13 cellular contexts compared by ENCODE assay signal in the genomic region with DNA sequence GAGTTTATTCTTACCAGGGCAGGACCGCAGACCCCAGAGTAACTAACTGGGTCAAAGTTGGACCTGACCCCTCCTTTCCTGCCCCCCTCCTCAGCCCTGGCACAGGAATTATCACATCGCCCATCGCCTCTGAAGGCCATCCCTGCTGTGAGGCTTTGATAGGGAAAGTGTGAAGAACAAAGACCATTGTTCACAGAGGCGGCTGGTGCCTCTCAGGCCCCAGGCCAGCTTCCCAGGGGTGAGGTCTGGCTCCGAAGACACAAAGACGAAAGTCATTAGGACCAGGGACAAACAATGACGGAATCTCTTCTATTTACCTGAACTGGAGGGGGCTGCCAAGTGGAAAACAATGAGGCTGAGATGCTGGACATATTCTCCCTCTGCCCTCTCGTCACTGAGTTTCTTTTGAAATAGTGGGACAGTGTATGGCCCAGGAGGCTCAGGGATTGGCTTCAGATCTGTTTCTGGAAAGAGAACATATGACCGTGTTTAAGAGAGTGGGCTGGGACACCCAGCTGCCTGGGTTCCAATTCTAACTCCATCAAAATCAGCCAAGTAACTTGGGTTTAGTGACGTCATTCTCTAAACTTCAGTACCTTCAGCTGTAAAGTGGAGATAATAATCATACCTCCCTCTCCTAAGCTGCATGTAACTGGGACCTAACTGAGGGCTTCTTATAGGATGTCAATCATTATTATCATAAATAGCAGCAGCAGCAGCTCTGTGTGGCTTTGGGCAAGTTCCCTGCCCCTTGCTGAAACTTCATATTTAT.
DNase-seq lines count a peak whose midpoint lies in the region; ATAC-seq, FAIRE-seq and TF ChIP-seq lines count a peak whose summit lies in the region.
"Had no signal": no experiment of that assay in that cellular context is flagged by ENCODE, and none has a peak within 500 bp of the region (broad histone marks: within the 10 kb centered on the region; RNA-seq: fewer than 3 reads in every experiment).

No MANE protein-coding gene starts in this region.

- no peaks in the 10 kb centered on the region for H3K36me3 ChIP-seq in K562 (ENCODE audit: control insufficient read depth, insufficient read depth, low read length)
- H3K36me3 ChIP-seq in iPS-15b (ENCODE audit: control insufficient read depth, insufficient read depth, low read length), result no peaks in the 10 kb centered on the region
- H3K36me3 ChIP-seq in esophagus squamous epithelium, result no peaks in the 10 kb centered on the region

- H3K9me3 ChIP-seq in K562 (replicated peaks; ENCODE audit: control insufficient read depth, insufficient read depth, low read depth, low read length) (no peaks in the 10 kb centered on the region), iPS-15b (ENCODE audit: control insufficient read depth, insufficient read depth, low read length) (no peaks in the 10 kb centered on the region), esophagus squamous epithelium (peaks cover 0 to 4% (median 0%) of the 10 kb centered on the region in 3 donors)

- H3K4me1 Mint-ChIP-seq in stimulated activated effector memory CD8-positive, alpha-beta T cell treated with anti-CD3 and anti-CD28 coated beads, Interleukin-12 subunit alpha, Interleukin-12 subunit beta, amount 100 ng/mL, for 72 hours, result no peaks in the 10 kb centered on the region

- BruUV-seq in K562 (replicated peaks; lab: Mats Ljungman, UMichigan), result no TSS peak

- in situ Hi-C loops in K562 (cut with MboI), result no loop called here

- H3K27ac Mint-ChIP-seq in stimulated activated effector memory CD8-positive, alpha-beta T cell treated with anti-CD3 and anti-CD28 coated beads, Interleukin-12 subunit alpha, Interleukin-12 subunit beta, amount 100 ng/mL, for 72 hours, result no peak overlapping the region
- H3K27ac Mint-ChIP-seq: activated T-helper 2 cell treated with anti-CD3 and anti-CD28 coated beads, Interferon-gamma antibody, Interleukin-2, Interleukin-4, amounts not matched to agents 10 μg/mL and 5 μg/mL and 100 μg/mL, durations not matched to agents 14 hours and 24 hours and 36 hours had no signal

- FAIRE-seq in K562 (lab: Jason Lieb, UNC), result no peak
- FAIRE-seq: HTR-8/SVneo had no signal

- CTCF ChIA-PET in K562 (lab: Yijun Ruan, JAX; ENCODE audit: low intra/inter-chr PET ratio), result no interaction called here

- no peaks in the 10 kb centered on the region for H3K9me1 ChIP-seq in K562 (ENCODE audit: control insufficient read depth, insufficient read depth, low read length)

- H3K79me2 ChIP-seq in K562 (ENCODE audit: control insufficient read depth, insufficient read depth, low read length), result no peaks in the 10 kb centered on the region

- TF ChIP-seq POLR2A in K562 (conservative IDR thresholded peaks at IDR 0.05), result no peak
- TF ChIP-seq POLR2A in esophagus squamous epithelium (IDR thresholded peaks at IDR 0.05), result no peak

- POLR2A ChIA-PET in K562 (lab: Yijun Ruan, JAX), result no interaction called here

- H2AFZ ChIP-seq in K562 (ENCODE audit: low read depth, low read length), result no peak overlapping the region

- no peaks in the 10 kb centered on the region for H4K20me1 ChIP-seq in K562 (replicated peaks; ENCODE audit: control insufficient read depth, insufficient read depth, low read length)

- intact Hi-C loops in K562 (cut with micrococcal nuclease) (no loop called here), esophagus squamous epithelium (cut with DNase I) (no loop called here)

- H3K4me3 ChIP-seq in K562 (no peak overlapping the region), iPS-15b (ENCODE audit: low read depth, low read length) (peak overlapping the region; percentile 24), esophagus squamous epithelium (no peak overlapping the region)

- H3K4me1 ChIP-seq in K562 (replicated peaks in 1 of 2; ENCODE audit: control insufficient read depth in 2 of 2, insufficient read depth in 2 of 2, low read length in 2 of 2), result no peaks in the 10 kb centered on the region
- H3K4me1 ChIP-seq in iPS-15b (ENCODE audit: control insufficient read depth, insufficient read depth, low read length), result peaks cover 17% of the 10 kb centered on the region
- peaks cover 0 to 7% (median 4%) of the 10 kb centered on the region in 3 donors for H3K4me1 ChIP-seq in esophagus squamous epithelium

- H3K36me3 Mint-ChIP-seq in stimulated activated effector memory CD8-positive, alpha-beta T cell treated with anti-CD3 and anti-CD28 coated beads, Interleukin-12 subunit alpha, Interleukin-12 subunit beta, amount 100 ng/mL, for 72 hours, result no peaks in the 10 kb centered on the region

- 1% methylated on average over 8 of the region's 10 CpGs for WGBS in K562 (ENCODE audit: insufficient coverage, low coverage, missing lambda C conversion rate)
- 63 to 75% methylated on average over 7 to 8 of the region's 10 CpGs for WGBS in esophagus squamous epithelium, 2 donors

- H3K9me3 Mint-ChIP-seq in stimulated activated effector memory CD8-positive, alpha-beta T cell treated with anti-CD3 and anti-CD28 coated beads, Interleukin-12 subunit alpha, Interleukin-12 subunit beta, amount 100 ng/mL, for 72 hours, result peaks cover 29% of the 10 kb centered on the region

- no peak for ATAC-seq in K562
- ATAC-seq in stimulated activated effector memory CD8-positive, alpha-beta T cell treated with anti-CD3 and anti-CD28 coated beads, Interleukin-12 subunit alpha, Interleukin-12 subunit beta, amount 100 ng/mL, for 72 hours, result no peak

- H3K9ac ChIP-seq in K562 (ENCODE audit: insufficient read depth in 1 of 2, low read depth in 2 of 2, low read length in 2 of 2) (no peak overlapping the region), iPS-15b (ENCODE audit: low read depth, low read length) (no peak overlapping the region)

- TF ChIP-seq EP300 in K562 (IDR thresholded peaks at IDR 0.05; ENCODE audit: low read length), result no peak

- H3K27me3 ChIP-seq in K562 (ENCODE audit: control insufficient read depth in 2 of 2, insufficient read depth in 2 of 2, low read length in 2 of 2) (no peaks in the 10 kb centered on the region; a peak in 1 of 5 replicates), iPS-15b (ENCODE audit: control insufficient read depth, insufficient read depth, low read length) (peaks cover 11% of the 10 kb centered on the region), esophagus squamous epithelium (no peaks in the 10 kb centered on the region)

- no peak overlapping the region for H3K4me2 ChIP-seq in K562 (ENCODE audit: insufficient read depth, low read length)

- no peak overlapping the region for H3K4me3 Mint-ChIP-seq in stimulated activated effector memory CD8-positive, alpha-beta T cell treated with anti-CD3 and anti-CD28 coated beads, Interleukin-12 subunit alpha, Interleukin-12 subunit beta, amount 100 ng/mL, for 72 hours

- no peak for TF ChIP-seq RAD21 in K562 (CRISPR knock-in tag; conservative IDR thresholded peaks at IDR 0.05 in 1 of 2, IDR thresholded peaks at IDR 0.05 in 1 of 2)

- DNase-seq in NCI-H146 treated with DMSO at 0.1 percent for 48 hours (lab: John Stamatoyannopoulos, UW; ENCODE audit: unreplicated experiment) (peak; percentile 1), K562 (ENCODE audit: extremely low read depth in 1 of 4, low spot score in 3 of 4) (no peak), retina (peak; percentile 88), esophagus squamous epithelium (lab: John Stamatoyannopoulos, UW) (no peak), NCI-H82 (lab: John Stamatoyannopoulos, UW) (no peak), germinal center (ENCODE audit: low spot score) (no peak)
- no peak for DNase-seq in stimulated activated effector memory CD8-positive, alpha-beta T cell treated with anti-CD3 and anti-CD28 coated beads, Interleukin-12 subunit alpha, Interleukin-12 subunit beta, amount 100 ng/mL, for 72 hours (ENCODE audit: low spot score in 2 of 2)
- DNase-seq: NCI-H1436, RPMI8226 had no signal

- no peak for TF ChIP-seq CTCF in K562 (IDR thresholded peaks at IDR 0.05 in 2 of 3, conservative IDR thresholded peaks at IDR 0.05 in 1 of 3; ENCODE audit: insufficient read depth in 2 of 3, low read depth in 1 of 3, low read length in 3 of 3)
- TF ChIP-seq CTCF in esophagus squamous epithelium (IDR thresholded peaks at IDR 0.05), result no peak

- H3K27ac ChIP-seq in K562 (ENCODE audit: extremely low read depth, low read depth, low read length) (no peak overlapping the region), esophagus squamous epithelium (no peak overlapping the region)
- H3K27ac ChIP-seq: C4-2B had no signal

TF ChIP-seq in K562, 482 proteins besides CTCF, POLR2A, EP300 and RAD21 (continues in another document):
- TF ChIP-seq HNRNPK (IDR thresholded peaks at IDR 0.05; ENCODE audit: low read depth, low read length, poor library complexity, severe bottlenecking) (no peak), ATF7 (IDR thresholded peaks at IDR 0.05) (peak; percentile 62), ATF1 (CRISPR knock-in tag; IDR thresholded peaks at IDR 0.05) (no peak), ATF1 (tag; IDR thresholded peaks at IDR 0.05) (peak; percentile 33; the same call in 1 of the 2 replicates), ZKSCAN3 (CRISPR knock-in tag; IDR thresholded peaks at IDR 0.05) (no peak), CBX5 (IDR thresholded peaks at IDR 0.05; ENCODE audit: borderline replicate concordance, low read depth) (no peak), NFRKB (IDR thresholded peaks at IDR 0.05; ENCODE audit: low read depth) (no peak), ETS1 (conservative IDR thresholded peaks at IDR 0.05; ENCODE audit: control insufficient read depth, low read depth, low read length) (no peak), HDAC6 (IDR thresholded peaks at IDR 0.05; ENCODE audit: low read depth, low read length) (no peak), RFX7 (CRISPR knock-in tag; IDR thresholded peaks at IDR 0.05) (no peak)
- TF ChIP-seq, protein P1, sequence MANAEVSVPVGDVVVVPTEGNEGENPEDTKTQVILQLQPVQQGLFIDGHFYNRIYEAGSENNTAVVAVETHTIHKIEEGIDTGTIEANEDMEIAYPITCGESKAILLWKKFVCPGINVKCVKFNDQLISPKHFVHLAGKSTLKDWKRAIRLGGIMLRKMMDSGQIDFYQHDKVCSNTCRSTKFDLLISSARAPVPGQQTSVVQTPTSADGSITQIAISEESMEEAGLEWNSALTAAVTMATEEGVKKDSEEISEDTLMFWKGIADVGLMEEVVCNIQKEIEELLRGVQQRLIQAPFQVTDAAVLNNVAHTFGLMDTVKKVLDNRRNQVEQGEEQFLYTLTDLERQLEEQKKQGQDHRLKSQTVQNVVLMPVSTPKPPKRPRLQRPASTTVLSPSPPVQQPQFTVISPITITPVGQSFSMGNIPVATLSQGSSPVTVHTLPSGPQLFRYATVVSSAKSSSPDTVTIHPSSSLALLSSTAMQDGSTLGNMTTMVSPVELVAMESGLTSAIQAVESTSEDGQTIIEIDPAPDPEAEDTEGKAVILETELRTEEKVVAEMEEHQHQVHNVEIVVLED (CRISPR knock-in tag; IDR thresholded peaks at IDR 0.05), result no peak

Comparison
In these comparisons a context has a peak if more than half of its experiments do, and no peak if none do; other contexts are left out.
1. DNase-seq: peak in NCI-H146 treated with DMSO at 0.1 percent for 48 hours (single experiment) and retina (single experiment); none in K562 (0 of 4), esophagus squamous epithelium (single experiment), NCI-H82 (single experiment), germinal center (single experiment) and stimulated activated effector memory CD8-positive, alpha-beta T cell treated with anti-CD3 and anti-CD28 coated beads, Interleukin-12 subunit alpha, Interleukin-12 subunit beta, amount 100 ng/mL, for 72 hours (0 of 2).